23 cellular contexts compared by ENCODE assay signal in genomic region chr20:51398552-51398951, GRCh38.
DNase-seq lines count a peak whose midpoint lies in the region; ATAC-seq and TF ChIP-seq lines count a peak whose summit lies in the region.
"Had no signal": no experiment of that assay in that cellular context is flagged by ENCODE, and none has a peak within 500 bp of the region (broad histone marks: within the 10 kb centered on the region; RNA-seq: fewer than 3 reads in every experiment).

No MANE protein-coding gene starts in this region.

- no peaks in the 10 kb centered on the region for H3K27me3 Mint-ChIP-seq in CD4-positive, alpha-beta memory T cell
- no peaks in the 10 kb centered on the region for H3K27me3 Mint-ChIP-seq in activated CD8-positive, alpha-beta T cell treated with anti-CD3 and anti-CD28 coated beads for 36 hours
- no peaks in the 10 kb centered on the region for H3K27me3 Mint-ChIP-seq in mesothelial cell of epicardium (ENCODE audit: low read depth)
- H3K27me3 Mint-ChIP-seq in type B pancreatic cell: no peaks in the 10 kb centered on the region
- H3K27me3 Mint-ChIP-seq in endothelial cell (ENCODE audit: unreplicated experiment): peaks cover 6% of the 10 kb centered on the region

- H3K4me1 ChIP-seq in BLaER1 treated with 17β-estradiol and CSF1 and Interleukin-3, amounts not matched to agents 10 nM and 100 nM: peaks cover 81 to 90% (median 86%) of the 10 kb centered on the region in 10 experiments
- peaks cover 72% of the 10 kb centered on the region for H3K4me1 ChIP-seq in CD4-positive, alpha-beta memory T cell (ENCODE audit: insufficient read depth, low read length)
- H3K4me1 ChIP-seq: foreskin keratinocyte had no signal

- no peak overlapping the region; a peak in 1 of 22 replicates for H3K27ac ChIP-seq in BLaER1 treated with 17β-estradiol and CSF1 and Interleukin-3, amounts not matched to agents 10 nM and 100 nM
- H3K27ac ChIP-seq in CD4-positive, alpha-beta memory T cell (ENCODE audit: low read depth, low read length): peak overlapping the region; percentile 96
- H3K27ac ChIP-seq: foreskin keratinocyte, lower lobe of right lung had no signal

- POLR2A ChIA-PET in CD4-positive, alpha-beta memory T cell (lab: Charles Lee; ENCODE audit: partially characterized antibody): interaction anchor here (1.1 to 6.6 kb wide), 7 partner anchors 7 to 467 kb away, joined by 3 to 148 read pairs (median 16); partner anchors contain the start of genes ADNP and NFATC2
- POLR2A ChIA-PET in activated CD8-positive, alpha-beta T cell treated with anti-CD3 and anti-CD28 coated beads for 36 hours (lab: Charles Lee): interaction anchor here (0.9 to 2.6 kb wide), 3 partner anchors 8 to 18 kb away, joined by 4 to 12 read pairs (median 8); no protein-coding TSS in a partner anchor

- no peak overlapping the region for H3K9ac ChIP-seq in BLaER1 treated with 17β-estradiol and CSF1 and Interleukin-3, amounts not matched to agents 10 nM and 100 nM

- CTCF ChIA-PET in CD4-positive, alpha-beta memory T cell (lab: Charles Lee; ENCODE audit: partially characterized antibody): interaction anchor here (1.0 to 5.0 kb wide), 6 partner anchors 10 to 143 kb away, joined by 3 to 38 read pairs (median 4); partner anchors contain the start of gene NFATC2
- CTCF ChIA-PET in activated CD8-positive, alpha-beta T cell treated with anti-CD3 and anti-CD28 coated beads for 36 hours (lab: Charles Lee): interaction anchor here (1.1 to 2.1 kb wide), 3 partner anchors 8 to 196 kb away, joined by 3 to 8 read pairs (median 3); no protein-coding TSS in a partner anchor

- intact Hi-C loops in CD4-positive, alpha-beta memory T cell (cut with micrococcal nuclease): no loop called here
- intact Hi-C loops in activated CD8-positive, alpha-beta T cell treated with anti-CD3 and anti-CD28 coated beads for 36 hours (cut with micrococcal nuclease): no loop called here

- no peaks in the 10 kb centered on the region for H3K9me3 ChIP-seq in BLaER1 treated with 17β-estradiol and CSF1 and Interleukin-3, amounts not matched to agents 10 nM and 100 nM (replicated peaks in 1 of 11)
- no peaks in the 10 kb centered on the region for H3K9me3 ChIP-seq in CD4-positive, alpha-beta memory T cell (ENCODE audit: control insufficient read depth in 1 of 2, low read length in 2 of 2)
- H3K9me3 ChIP-seq: lower lobe of right lung, MG63 had no signal

- no peaks in the 10 kb centered on the region for H3K27me3 ChIP-seq in BLaER1 treated with 17β-estradiol and CSF1 and Interleukin-3, amounts not matched to agents 10 nM and 100 nM
- H3K27me3 ChIP-seq in CD4-positive, alpha-beta memory T cell (ENCODE audit: insufficient read depth, low read length): no peaks in the 10 kb centered on the region
- H3K27me3 ChIP-seq: MG63 had no signal

- peaks cover 49 to 74% (median 58%) of the 10 kb centered on the region in 4 donors for H3K4me1 Mint-ChIP-seq in CD4-positive, alpha-beta memory T cell
- H3K4me1 Mint-ChIP-seq in activated CD8-positive, alpha-beta T cell treated with anti-CD3 and anti-CD28 coated beads for 36 hours (ENCODE audit: low read depth): peaks cover 56% of the 10 kb centered on the region
- H3K4me1 Mint-ChIP-seq in mesothelial cell of epicardium (peaks cover 12% of the 10 kb centered on the region), type B pancreatic cell (ENCODE audit: unreplicated experiment) (peaks cover 9% of the 10 kb centered on the region), endothelial cell (ENCODE audit: unreplicated experiment) (peaks cover 31% of the 10 kb centered on the region)

- peak overlapping the region; percentile 73 to 93 (median 81) for H3K4me2 ChIP-seq in BLaER1 treated with 17β-estradiol and CSF1 and Interleukin-3, amounts not matched to agents 10 nM and 100 nM

- peak overlapping the region; percentile 99 to 100 (median 100) for H3K27ac Mint-ChIP-seq in CD4-positive, alpha-beta memory T cell
- H3K27ac Mint-ChIP-seq in activated CD8-positive, alpha-beta T cell treated with anti-CD3 and anti-CD28 coated beads for 36 hours: peak overlapping the region; percentile 99
- H3K27ac Mint-ChIP-seq in mesothelial cell of epicardium: no peak overlapping the region
- no peak overlapping the region for H3K27ac Mint-ChIP-seq in type B pancreatic cell
- H3K27ac Mint-ChIP-seq in endothelial cell (ENCODE audit: unreplicated experiment): no peak overlapping the region

- no peaks in the 10 kb centered on the region for H4K20me1 ChIP-seq in BLaER1 treated with 17β-estradiol and CSF1 and Interleukin-3, amounts not matched to agents 10 nM and 100 nM

- H3K36me3 Mint-ChIP-seq in CD4-positive, alpha-beta memory T cell: peaks cover 32 to 42% of the 10 kb centered on the region in 2 donors
- H3K36me3 Mint-ChIP-seq in activated CD8-positive, alpha-beta T cell treated with anti-CD3 and anti-CD28 coated beads for 36 hours (ENCODE audit: low read depth): peaks cover 72% of the 10 kb centered on the region
- H3K36me3 Mint-ChIP-seq in mesothelial cell of epicardium: no peaks in the 10 kb centered on the region
- no peaks in the 10 kb centered on the region for H3K36me3 Mint-ChIP-seq in type B pancreatic cell
- H3K36me3 Mint-ChIP-seq in endothelial cell (ENCODE audit: low read depth, unreplicated experiment): no peaks in the 10 kb centered on the region

- TF ChIP-seq CTCF in activated CD8-positive, alpha-beta T cell treated with anti-CD3 and anti-CD28 coated beads for 36 hours (IDR thresholded peaks at IDR 0.05): no peak
- no peak for TF ChIP-seq CTCF in mesothelial cell of epicardium (IDR thresholded peaks at IDR 0.05; ENCODE audit: unreplicated experiment)
- no peak for TF ChIP-seq CTCF in type B pancreatic cell (conservative IDR thresholded peaks at IDR 0.05)
- no peak for TF ChIP-seq CTCF in endothelial cell (IDR thresholded peaks at IDR 0.05; ENCODE audit: unreplicated experiment)

- H3K4me3 ChIP-seq in BLaER1 treated with 17β-estradiol and CSF1 and Interleukin-3, amounts not matched to agents 10 nM and 100 nM: no peak overlapping the region
- H3K4me3 ChIP-seq in CD4-positive, alpha-beta memory T cell (ENCODE audit: low read length in 2 of 2): no peak overlapping the region
- H3K4me3 ChIP-seq: lower lobe of right lung, MG63 had no signal

- H3K36me3 ChIP-seq in BLaER1 treated with 17β-estradiol and CSF1 and Interleukin-3, amounts not matched to agents 10 nM and 100 nM: 0 out of 22 replicates have a peak, but pooled peaks cover 0 to 4% (median 0%) of the 10 kb centered on the region in 11 experiments
- peaks cover 13% of the 10 kb centered on the region for H3K36me3 ChIP-seq in CD4-positive, alpha-beta memory T cell (ENCODE audit: insufficient read depth, low read length)
- H3K36me3 ChIP-seq: lower lobe of right lung, MG63 had no signal

- ATAC-seq in activated CD8-positive, alpha-beta T cell treated with anti-CD3 and anti-CD28 coated beads for 36 hours: no peak
- ATAC-seq in left lobe of liver: peak; percentile 43
- ATAC-seq: foreskin keratinocyte, lower lobe of right lung had no signal

- peaks cover 0 to 4% (median 0%) of the 10 kb centered on the region in 8 donors for H3K9me3 Mint-ChIP-seq in CD4-positive, alpha-beta memory T cell
- no peaks in the 10 kb centered on the region for H3K9me3 Mint-ChIP-seq in activated CD8-positive, alpha-beta T cell treated with anti-CD3 and anti-CD28 coated beads for 36 hours
- H3K9me3 Mint-ChIP-seq in mesothelial cell of epicardium (no peaks in the 10 kb centered on the region), type B pancreatic cell (no peaks in the 10 kb centered on the region), endothelial cell (ENCODE audit: unreplicated experiment) (no peaks in the 10 kb centered on the region)

- no peak for DNase-seq in CD4-positive, alpha-beta memory T cell
- DNase-seq in activated CD8-positive, alpha-beta T cell treated with anti-CD3 and anti-CD28 coated beads for 36 hours: no peak
- DNase-seq in left lobe of liver (ENCODE audit: low spot score): no peak
- no peak for DNase-seq in mesothelial cell of epicardium (ENCODE audit: low spot score in 2 of 2, unreplicated experiment in 2 of 2)
- no peak for DNase-seq in type B pancreatic cell (ENCODE audit: extremely low spot score, unreplicated experiment)
- no peak for DNase-seq in endothelial cell (ENCODE audit: low spot score)
- DNase-seq in NCI-H1930 (lab: John Stamatoyannopoulos, UW): no peak
- DNase-seq: activated CD4-positive, alpha-beta T cell treated with anti-CD3 and anti-CD28 coated beads, Interleukin-2, amount 50 U/mL, for 1 hour; activated T-cell treated with anti-CD3 and anti-CD28 coated beads, Interleukin-2, amount 50 U/mL, for 48 hours; AML-193; amniotic stem cell; dermis blood vessel endothelial cell; erythroblast; foreskin keratinocyte; hypothalamus; islet precursor cell; lower lobe of right lung; MG63; NCI-H1436; NCI-H2171; stimulated activated CD4-positive, alpha-beta T cell treated with anti-CD3 and anti-CD28 coated beads, Interleukin-4, amount 100 ng/mL, for 4 hours; substantia nigra had no signal

- peak overlapping the region in 5 of 8 donors; percentile 19 to 91 (median 51) for H3K4me3 Mint-ChIP-seq in CD4-positive, alpha-beta memory T cell
- no peak overlapping the region for H3K4me3 Mint-ChIP-seq in activated CD8-positive, alpha-beta T cell treated with anti-CD3 and anti-CD28 coated beads for 36 hours
- H3K4me3 Mint-ChIP-seq in mesothelial cell of epicardium (no peak overlapping the region), type B pancreatic cell (no peak overlapping the region), endothelial cell (ENCODE audit: unreplicated experiment) (no peak overlapping the region)

Comparison
In these comparisons a context has a peak if more than half of its experiments do, and no peak if none do; other contexts are left out.
1. H3K27ac Mint-ChIP-seq: peak in CD4-positive, alpha-beta memory T cell (7 of 7) and activated CD8-positive, alpha-beta T cell treated with anti-CD3 and anti-CD28 coated beads for 36 hours (single experiment); none in mesothelial cell of epicardium (single experiment), type B pancreatic cell (single experiment) and endothelial cell (single experiment).
2. H3K4me3 Mint-ChIP-seq: peak in CD4-positive, alpha-beta memory T cell (5 of 8); none in activated CD8-positive, alpha-beta T cell treated with anti-CD3 and anti-CD28 coated beads for 36 hours (single experiment), mesothelial cell of epicardium (single experiment), type B pancreatic cell (single experiment) and endothelial cell (single experiment).